21 cellular contexts compared by ENCODE assay signal in genomic region chr5:68345595-68345994, GRCh38.
"Had no signal": no experiment of that assay in that cellular context is flagged by ENCODE, and none has a peak within 500 bp of the region (broad histone marks: within the 10 kb centered on the region; RNA-seq: fewer than 3 reads in every experiment).

No MANE protein-coding gene starts in this region.

- H3K4me3 Mint-ChIP-seq: activated CD4-positive, alpha-beta memory T cell treated with anti-CD3 and anti-CD28 coated beads, Interleukin-2, amount 10 ng/mL, durations not matched to agents 7 days and 5 days; activated naive CD4-positive, alpha-beta T cell treated with anti-CD3 and anti-CD28 coated beads, Interleukin-2, amount 10 ng/mL, durations not matched to agents 7 days and 5 days; dendritic cell treated with granulocyte-macrophage colony-stimulating factor and Interleukin-4, amounts not matched to agents 40 ng/mL and 50 ng/mL, for 4 days; neural crest cell; stimulated activated effector memory CD8-positive, alpha-beta T cell treated with anti-CD3 and anti-CD28 coated beads, Interleukin-12 subunit alpha, Interleukin-12 subunit beta, amount 100 ng/mL, for 72 hours had no signal

- H3K9me3 ChIP-seq: body of pancreas, tibial artery had no signal

- H3K27ac ChIP-seq: body of pancreas had no signal

- H3K27me3 Mint-ChIP-seq: activated CD4-positive, alpha-beta memory T cell treated with anti-CD3 and anti-CD28 coated beads, Interleukin-2, amount 10 ng/mL, durations not matched to agents 7 days and 5 days; activated naive CD4-positive, alpha-beta T cell treated with anti-CD3 and anti-CD28 coated beads, Interleukin-2, amount 10 ng/mL, durations not matched to agents 7 days and 5 days; progenitor cell of endocrine pancreas; stimulated activated naive CD8-positive, alpha-beta T cell treated with anti-CD3 and anti-CD28 coated beads, Interleukin-15, amount 100 ng/mL, for 72 hours had no signal

- H3K36me3 ChIP-seq: tibial artery had no signal

- DNase-seq: activated CD4-positive, alpha-beta memory T cell treated with anti-CD3 and anti-CD28 coated beads, Interleukin-2, amount 10 ng/mL, durations not matched to agents 7 days and 5 days; activated CD4-positive, alpha-beta T cell treated with anti-CD3 and anti-CD28 coated beads for 48 hours; activated effector memory CD4-positive, alpha-beta T cell treated with anti-CD3 and anti-CD28 coated beads, Interleukin-2, amount 50 U/mL, for 16 hours; activated naive CD4-positive, alpha-beta T cell treated with anti-CD3 and anti-CD28 coated beads, Interleukin-2, amount 10 ng/mL, durations not matched to agents 7 days and 5 days; activated T-cell treated with anti-CD3 and anti-CD28 coated beads for 4 hours; body of pancreas; effector CD4-positive, alpha-beta T cell; glutamatergic neuron; left ventricle myocardium superior; midbrain; occipital lobe; retina; stimulated activated CD4-positive, alpha-beta T cell treated with anti-CD3 and anti-CD28 coated beads, Interleukin-12 subunit alpha, Interleukin-12 subunit beta, amount 100 ng/mL, for 4 hours; stimulated activated CD4-positive, alpha-beta T cell treated with anti-CD3 and anti-CD28 coated beads, Interleukin-1b, Interleukin-23, amount 100 ng/mL, for 48 hours; stimulated activated naive CD8-positive, alpha-beta T cell treated with anti-CD3 and anti-CD28 coated beads, Interleukin-15, amount 100 ng/mL, for 72 hours; T-helper 9 cell; tibial artery had no signal

- H3K36me3 Mint-ChIP-seq: activated naive CD4-positive, alpha-beta T cell treated with anti-CD3 and anti-CD28 coated beads, Interleukin-2, amount 10 ng/mL, durations not matched to agents 7 days and 5 days; stimulated activated effector memory CD8-positive, alpha-beta T cell treated with anti-CD3 and anti-CD28 coated beads, Interleukin-12 subunit alpha, Interleukin-12 subunit beta, amount 100 ng/mL, for 72 hours had no signal

- H3K9me3 Mint-ChIP-seq: activated CD4-positive, alpha-beta memory T cell treated with anti-CD3 and anti-CD28 coated beads, Interleukin-2, amount 10 ng/mL, durations not matched to agents 7 days and 5 days had no signal

- H3K27ac Mint-ChIP-seq: activated CD4-positive, alpha-beta memory T cell treated with anti-CD3 and anti-CD28 coated beads, Interleukin-2, amount 10 ng/mL, durations not matched to agents 7 days and 5 days; activated naive CD4-positive, alpha-beta T cell treated with anti-CD3 and anti-CD28 coated beads, Interleukin-2, amount 10 ng/mL, durations not matched to agents 7 days and 5 days; dendritic cell treated with granulocyte-macrophage colony-stimulating factor and Interleukin-4, amounts not matched to agents 40 ng/mL and 50 ng/mL, for 4 days; progenitor cell of endocrine pancreas; stimulated activated naive CD8-positive, alpha-beta T cell treated with anti-CD3 and anti-CD28 coated beads, Interleukin-15, amount 100 ng/mL, for 72 hours had no signal

- H3K4me3 ChIP-seq: body of pancreas, tibial artery had no signal

- ATAC-seq: body of pancreas; left ventricle myocardium superior; stimulated activated effector memory CD8-positive, alpha-beta T cell treated with anti-CD3 and anti-CD28 coated beads, Interleukin-12 subunit alpha, Interleukin-12 subunit beta, amount 100 ng/mL, for 72 hours had no signal

- H3K27me3 ChIP-seq: body of pancreas, tibial artery had no signal
